In the genomic region with DNA sequence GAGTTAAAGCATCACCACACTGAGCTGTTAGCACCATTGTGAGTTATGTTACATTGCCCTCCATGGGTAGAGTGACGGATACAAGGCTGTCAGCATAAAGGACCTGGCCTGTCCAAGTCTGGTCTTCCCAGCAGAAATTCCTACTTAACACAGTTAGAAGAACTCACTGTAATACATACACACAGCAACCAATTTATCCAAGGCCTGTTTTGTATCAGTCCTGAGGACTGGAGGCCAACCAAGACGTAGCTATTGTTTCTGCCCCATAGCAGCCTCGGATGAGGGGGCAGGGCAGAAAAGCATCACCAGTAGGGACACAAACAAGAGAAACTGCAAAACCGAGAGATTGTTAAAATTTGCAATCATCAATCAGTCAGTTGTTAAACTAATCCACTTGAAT, we compare ENCODE assay signal across 22 cellular contexts.
"Had no signal": no experiment of that assay in that cellular context is flagged by ENCODE, and none has a peak within 500 bp of the region (broad histone marks: within the 10 kb centered on the region; RNA-seq: fewer than 3 reads in every experiment).

No MANE protein-coding gene starts in this region.

- H3K27ac ChIP-seq: esophagus muscularis mucosa, left ventricle myocardium inferior, suprapubic skin, upper lobe of left lung had no signal

- H3K36me3 Mint-ChIP-seq: natural killer cell treated with Interleukin-12 subunit alpha and Interleukin-12 subunit beta and Interleukin-15 and Interleukin-18, amount 100 ng/mL, for 72 hours had no signal

- H3K27ac Mint-ChIP-seq: activated naive CD8-positive, alpha-beta T cell treated with anti-CD3 and anti-CD28 coated beads for 36 hours; activated T-helper 2 cell treated with anti-CD3 and anti-CD28 coated beads, Interferon-gamma antibody, Interleukin-2, Interleukin-4, amounts not matched to agents 10 μg/mL and 5 μg/mL and 100 μg/mL, durations not matched to agents 14 hours and 24 hours and 36 hours; natural killer cell treated with Interleukin-12 subunit alpha and Interleukin-12 subunit beta and Interleukin-15 and Interleukin-18, amount 100 ng/mL, for 72 hours; stimulated activated naive CD8-positive, alpha-beta T cell treated with anti-CD3 and anti-CD28 coated beads, Interleukin-15, Interleukin-2, amounts not matched to agents 100 ng/mL and 50 ng/mL, for 24 hours; T-helper 1 cell treated with Interleukin-12 subunit alpha and Interleukin-12 subunit beta and Interleukin-4 antibody, amounts not matched to agents 30 μg/mL and 1 μg/mL, for 36 hours had no signal

- DNase-seq: activated CD4-positive, alpha-beta T cell treated with anti-CD3 and anti-CD28 coated beads for 4 hours; activated CD4-positive, alpha-beta T cell treated with anti-CD3 and anti-CD28 coated beads, Interleukin-2, amount 50 U/mL, for 48 hours; activated CD4-positive, CD25-positive, alpha-beta regulatory T cell; activated CD8-positive, alpha-beta memory T cell treated with anti-CD3 and anti-CD28 coated beads, Interleukin-2, amount 50 U/mL, for 48 hours; activated naive CD4-positive, alpha-beta T cell; activated naive CD8-positive, alpha-beta T cell treated with anti-CD3 and anti-CD28 coated beads for 36 hours; activated T-cell treated with anti-CD3 and anti-CD28 coated beads, Interleukin-2, amount 50 U/mL, for 4 hours; central memory CD4-positive, alpha-beta T cell; effector memory CD8-positive, alpha-beta T cell; hippocampal formation; left ventricle myocardium inferior; midbrain; occipital lobe; right cardiac atrium; stimulated activated CD4-positive, alpha-beta T cell treated with anti-CD3 and anti-CD28 coated beads, Interleukin-1b, Interleukin-23, amount 100 ng/mL, for 48 hours; upper lobe of left lung had no signal

- H3K4me3 Mint-ChIP-seq: activated naive CD8-positive, alpha-beta T cell treated with anti-CD3 and anti-CD28 coated beads for 36 hours; activated T-cell treated with anti-CD3 and anti-CD28 coated beads, Interleukin-2, amount 50 U/mL, for 4 hours; effector memory CD8-positive, alpha-beta T cell; natural killer cell treated with Interleukin-12 subunit alpha and Interleukin-12 subunit beta and Interleukin-15 and Interleukin-18, amount 100 ng/mL, for 72 hours; stimulated activated naive CD8-positive, alpha-beta T cell treated with anti-CD3 and anti-CD28 coated beads, Interleukin-15, Interleukin-2, amounts not matched to agents 100 ng/mL and 50 ng/mL, for 24 hours; T-helper 1 cell treated with Interleukin-12 subunit alpha and Interleukin-12 subunit beta and Interleukin-4 antibody, amounts not matched to agents 30 μg/mL and 1 μg/mL, for 36 hours had no signal

- H3K9me3 ChIP-seq: esophagus muscularis mucosa, left ventricle myocardium inferior, suprapubic skin, upper lobe of left lung had no signal

- H3K9me3 Mint-ChIP-seq: activated naive CD8-positive, alpha-beta T cell treated with anti-CD3 and anti-CD28 coated beads for 36 hours; activated T-cell treated with anti-CD3 and anti-CD28 coated beads, Interleukin-2, amount 50 U/mL, for 4 hours; activated T-helper 2 cell treated with anti-CD3 and anti-CD28 coated beads, Interferon-gamma antibody, Interleukin-2, Interleukin-4, amounts not matched to agents 10 μg/mL and 5 μg/mL and 100 μg/mL, durations not matched to agents 14 hours and 24 hours and 36 hours; effector memory CD8-positive, alpha-beta T cell; natural killer cell treated with Interleukin-12 subunit alpha and Interleukin-12 subunit beta and Interleukin-15 and Interleukin-18, amount 100 ng/mL, for 72 hours; stimulated activated naive CD8-positive, alpha-beta T cell treated with anti-CD3 and anti-CD28 coated beads, Interleukin-15, Interleukin-2, amounts not matched to agents 100 ng/mL and 50 ng/mL, for 24 hours; T-helper 1 cell treated with Interleukin-12 subunit alpha and Interleukin-12 subunit beta and Interleukin-4 antibody, amounts not matched to agents 30 μg/mL and 1 μg/mL, for 36 hours had no signal

- ATAC-seq: activated T-cell treated with anti-CD3 and anti-CD28 coated beads, Interleukin-2, amount 50 U/mL, for 4 hours; effector memory CD8-positive, alpha-beta T cell; right cardiac atrium had no signal

- H3K4me1 ChIP-seq: esophagus muscularis mucosa had no signal

- H3K36me3 ChIP-seq: esophagus muscularis mucosa, left ventricle myocardium inferior, suprapubic skin, upper lobe of left lung had no signal

- H3K4me3 ChIP-seq: esophagus muscularis mucosa, left ventricle myocardium inferior, suprapubic skin, upper lobe of left lung had no signal

- H3K27me3 Mint-ChIP-seq: activated naive CD8-positive, alpha-beta T cell treated with anti-CD3 and anti-CD28 coated beads for 36 hours; effector memory CD8-positive, alpha-beta T cell; stimulated activated naive CD8-positive, alpha-beta T cell treated with anti-CD3 and anti-CD28 coated beads, Interleukin-15, Interleukin-2, amounts not matched to agents 100 ng/mL and 50 ng/mL, for 24 hours had no signal

- H3K27me3 ChIP-seq: esophagus muscularis mucosa, suprapubic skin, upper lobe of left lung had no signal
